Comparison of ENCODE assay signal across 8 cellular contexts in the genomic region with DNA sequence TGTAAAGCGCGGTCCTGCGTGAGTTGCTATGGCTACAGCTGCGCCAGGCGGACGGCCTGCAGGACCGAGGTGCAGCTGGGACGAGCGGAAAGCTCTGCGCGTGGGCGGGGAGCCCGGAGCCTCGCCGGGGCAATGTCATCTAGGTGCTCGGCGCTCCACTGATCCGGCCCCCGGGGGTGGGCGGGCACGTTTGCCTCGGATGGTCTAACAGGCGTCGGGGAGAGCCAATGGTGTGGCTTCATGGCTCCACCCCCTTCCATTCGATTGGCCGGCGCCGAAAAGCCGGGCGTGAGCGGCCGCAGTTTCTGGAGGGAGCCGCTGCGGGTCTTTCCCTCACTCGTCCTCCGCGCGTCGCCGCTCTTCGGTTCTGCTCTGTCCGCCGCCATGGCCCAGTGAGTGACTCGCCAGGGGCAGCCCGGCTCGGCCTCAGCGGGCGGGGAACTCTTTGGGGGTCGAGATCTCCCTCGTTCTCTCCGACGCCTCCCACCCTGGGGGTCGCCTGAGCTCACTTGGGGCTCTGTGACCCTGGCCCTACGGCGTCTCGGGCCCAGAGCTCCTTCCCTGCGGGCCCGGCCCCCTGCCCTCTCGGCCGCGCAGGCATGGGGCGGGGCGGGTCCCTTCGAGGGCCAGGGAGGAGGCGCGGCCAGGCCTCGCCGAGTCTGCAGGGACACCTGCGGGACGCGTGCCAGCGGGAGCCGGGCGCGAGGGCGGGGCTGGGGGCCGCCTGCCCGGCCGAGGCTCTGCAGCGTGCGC. TPM values are rescaled to one million over a fixed set of nuclear protein-coding genes. Genes with fewer than 3 reads are reported as not detected.
DNase-seq lines count a peak whose midpoint lies in the region; ATAC-seq and TF ChIP-seq lines count a peak whose summit lies in the region.

Gene PGD, plus strand, starts transcription at position 331 of the 753 bp plus-strand sequence. Its CDS starts 54 bp downstream, at position 385.

- H3K27ac Mint-ChIP-seq in activated T-helper 2 cell treated with anti-CD3 and anti-CD28 coated beads, Interferon-gamma antibody, Interleukin-2, Interleukin-4, amounts not matched to agents 10 μg/mL and 5 μg/mL and 100 μg/mL, durations not matched to agents 14 hours and 24 hours and 36 hours = peak within 1 kb of the TSS; percentile 80
- peak within 1 kb of the TSS; percentile 83 to 87 for H3K27ac Mint-ChIP-seq in natural killer cell

- H3K9me3 Mint-ChIP-seq in activated T-helper 2 cell treated with anti-CD3 and anti-CD28 coated beads, Interferon-gamma antibody, Interleukin-2, Interleukin-4, amounts not matched to agents 10 μg/mL and 5 μg/mL and 100 μg/mL, durations not matched to agents 14 hours and 24 hours and 36 hours = peaks cover 4% of the 10 kb centered on the region
- no peaks in the 10 kb centered on the region for H3K9me3 Mint-ChIP-seq in natural killer cell

- peak within 1 kb of the TSS; percentile 95 for H3K27ac ChIP-seq in RWPE1

- intact Hi-C loops in activated T-helper 2 cell treated with anti-CD3 and anti-CD28 coated beads, Interferon-gamma antibody, Interleukin-2, Interleukin-4, amounts not matched to agents 10 μg/mL and 5 μg/mL and 100 μg/mL, durations not matched to agents 14 hours and 24 hours and 36 hours (cut with micrococcal nuclease) = loop anchor here (1.0 to 2.0 kb wide), 2 partner anchors 76 to 367 kb away; partner anchors contain the start of genes PEX14 and UBE4B
- intact Hi-C loops in natural killer cell (cut with micrococcal nuclease) = loop anchor here (2.0 kb wide), 2 partner anchors 30 to 76 kb away; partner anchors contain the start of gene PEX14

- POLR2A ChIA-PET in RWPE1 (lab: Yijun Ruan, JAX; ENCODE audit: low non-redundant PET) = interaction anchor here (0.6 to 1.1 kb wide), 2 partner anchors 31 to 183 kb away, joined by 3 to 4 read pairs; partner anchors contain the start of gene CENPS

- H3K36me3 Mint-ChIP-seq in activated T-helper 2 cell treated with anti-CD3 and anti-CD28 coated beads, Interferon-gamma antibody, Interleukin-2, Interleukin-4, amounts not matched to agents 10 μg/mL and 5 μg/mL and 100 μg/mL, durations not matched to agents 14 hours and 24 hours and 36 hours (ENCODE audit: low read depth) = peaks cover 40% of the 10 kb centered on the region
- H3K36me3 Mint-ChIP-seq in natural killer cell = peaks cover 4% of the 10 kb centered on the region

- 0 out of 2 replicates have a peak, but pooled peaks have one; percentile 8 for TF ChIP-seq CTCF in LNCaP clone FGC (IDR thresholded peaks at IDR 0.05; ENCODE audit: control insufficient read depth, extremely low read depth, insufficient read depth)
- no peak for TF ChIP-seq CTCF in RWPE1 (conservative IDR thresholded peaks at IDR 0.05; ENCODE audit: low read depth)
- no peak for TF ChIP-seq CTCF in fibroblast of mammary gland (conservative IDR thresholded peaks at IDR 0.05; ENCODE audit: control insufficient read depth, insufficient read depth, low read depth, low read length)
- TF ChIP-seq CTCF in natural killer cell (IDR thresholded peaks at IDR 0.05) = no peak

- peak within 1 kb of the TSS; percentile 90 for H3K4me3 ChIP-seq in LNCaP clone FGC (ENCODE audit: low read depth, low read length)
- peak within 1 kb of the TSS; percentile 81 for H3K4me3 ChIP-seq in fibroblast of mammary gland (ENCODE audit: control insufficient read depth, low read depth, low read length)

- H3K4me3 Mint-ChIP-seq in activated T-helper 2 cell treated with anti-CD3 and anti-CD28 coated beads, Interferon-gamma antibody, Interleukin-2, Interleukin-4, amounts not matched to agents 10 μg/mL and 5 μg/mL and 100 μg/mL, durations not matched to agents 14 hours and 24 hours and 36 hours (ENCODE audit: low read depth) = peak within 1 kb of the TSS; percentile 92
- peak within 1 kb of the TSS; percentile 94 for H3K4me3 Mint-ChIP-seq in natural killer cell

- CTCF ChIA-PET in RWPE1 (lab: Yijun Ruan, JAX) = interaction anchor here (0.6 to 0.7 kb wide), 3 partner anchors 96 to 467 kb away, joined by 3 read pairs; no protein-coding TSS in a partner anchor

- peak; percentile 99 for DNase-seq in Daoy (ENCODE audit: low read depth)
- peak; percentile 95 for DNase-seq in GOT3 (lab: John Stamatoyannopoulos, UW)
- DNase-seq in LNCaP clone FGC (ENCODE audit: low read depth) = peak; percentile 96
- peak; percentile 99 for DNase-seq in RWPE1 (ENCODE audit: low spot score)
- peak; percentile 98 for DNase-seq in activated T-helper 2 cell treated with anti-CD3 and anti-CD28 coated beads, Interferon-gamma antibody, Interleukin-2, Interleukin-4, amounts not matched to agents 10 μg/mL and 5 μg/mL and 100 μg/mL, durations not matched to agents 14 hours and 24 hours and 36 hours (ENCODE audit: low spot score)
- peak; percentile 97 for DNase-seq in fibroblast of mammary gland (ENCODE audit: low read depth)
- DNase-seq in natural killer cell = peak; percentile 96
- DNase-seq in stimulated activated naive CD4-positive, alpha-beta T cell treated with Interleukin-2 at 50 U/mL for 16 hours (lab: John Stamatoyannopoulos, UW) = peak; percentile 97

- peaks cover 28% of the 10 kb centered on the region for H3K4me1 Mint-ChIP-seq in activated T-helper 2 cell treated with anti-CD3 and anti-CD28 coated beads, Interferon-gamma antibody, Interleukin-2, Interleukin-4, amounts not matched to agents 10 μg/mL and 5 μg/mL and 100 μg/mL, durations not matched to agents 14 hours and 24 hours and 36 hours (ENCODE audit: low read depth)
- H3K4me1 Mint-ChIP-seq in natural killer cell = peaks cover 15 to 19% of the 10 kb centered on the region in 2 donors

- no peaks in the 10 kb centered on the region for H3K27me3 Mint-ChIP-seq in activated T-helper 2 cell treated with anti-CD3 and anti-CD28 coated beads, Interferon-gamma antibody, Interleukin-2, Interleukin-4, amounts not matched to agents 10 μg/mL and 5 μg/mL and 100 μg/mL, durations not matched to agents 14 hours and 24 hours and 36 hours (ENCODE audit: low read depth)
- no peaks in the 10 kb centered on the region for H3K27me3 Mint-ChIP-seq in natural killer cell (ENCODE audit: low read depth in 2 of 2)

- ATAC-seq in natural killer cell = peak; percentile 95 to 99 (median 95)

RNA-seq across cellular contexts. Expression of gene PGD, which starts in this region (rescaled TPM):
- 78.7 and 82.7 TPM in 2 replicates for total RNA-seq in Daoy (2014; rRNA removed; shearing (Covaris generic))
- total RNA-seq in activated T-helper 2 cell treated with anti-CD3 and anti-CD28 coated beads, Interferon-gamma antibody, Interleukin-2, Interleukin-4, amounts not matched to agents 10 μg/mL and 5 μg/mL and 100 μg/mL, durations not matched to agents 14 hours and 24 hours and 36 hours = 150 and 152 TPM in 2 replicates
- total RNA-seq in natural killer cell = 100 to 1,000 TPM in 1 of 3 donors, 10 to 100 TPM in 2; 35.8 to 113 (median 39.8) TPM

Comparison
In these comparisons a context has a peak if more than half of its experiments do, and no peak if none do; other contexts are left out.
1. Peak in every context shown above with its lines: DNase-seq, ATAC-seq, H3K4me3 ChIP-seq and H3K27ac ChIP-seq.